ENCODE assay signal across 8 cellular contexts in genomic region chr22:36027579-36027959, GRCh38. TPM values are rescaled to one million over a fixed set of nuclear protein-coding genes. Genes with fewer than 3 reads are reported as not detected.
A peak's percentile ranks its signal among the peaks of the same experiment; 100 is the strongest.
DNase-seq lines count a peak whose midpoint lies in the region; ATAC-seq lines count a peak whose summit lies in the region.

No MANE protein-coding gene starts in this region.

- peaks cover 14% of the 10 kb centered on the region for H3K27me3 Mint-ChIP-seq in activated naive CD8-positive, alpha-beta T cell treated with anti-CD3 and anti-CD28 coated beads for 36 hours

- peak overlapping the region; percentile 94 for H3K4me2 ChIP-seq in BLaER1

- H3K4me3 Mint-ChIP-seq in activated naive CD8-positive, alpha-beta T cell treated with anti-CD3 and anti-CD28 coated beads for 36 hours: peak overlapping the region; percentile 70
- peak overlapping the region; percentile 72 for H3K4me3 Mint-ChIP-seq in stimulated activated effector memory CD8-positive, alpha-beta T cell treated with anti-CD3 and anti-CD28 coated beads, Interleukin-12 subunit alpha, Interleukin-12 subunit beta, amount 100 ng/mL, for 72 hours

- H3K27ac ChIP-seq in BLaER1 (no peak overlapping the region), HUES48 (ENCODE audit: low read depth, low read length) (peak overlapping the region; percentile 71)

- 0 out of 2 replicates have a peak, but pooled peaks cover 5% of the 10 kb centered on the region for H4K20me1 ChIP-seq in BLaER1

- peaks cover 33% of the 10 kb centered on the region for H3K4me1 ChIP-seq in BLaER1
- H3K4me1 ChIP-seq in HUES48 (ENCODE audit: control insufficient read depth, insufficient read depth, low read length): peaks cover 25% of the 10 kb centered on the region

- no peaks in the 10 kb centered on the region for H3K36me3 Mint-ChIP-seq in activated naive CD8-positive, alpha-beta T cell treated with anti-CD3 and anti-CD28 coated beads for 36 hours
- no peaks in the 10 kb centered on the region for H3K36me3 Mint-ChIP-seq in stimulated activated effector memory CD8-positive, alpha-beta T cell treated with anti-CD3 and anti-CD28 coated beads, Interleukin-12 subunit alpha, Interleukin-12 subunit beta, amount 100 ng/mL, for 72 hours

- H3K9ac ChIP-seq in BLaER1 (peak overlapping the region; percentile 72; the same call in 1 of the 2 replicates), HUES48 (ENCODE audit: low read depth, low read length) (peak overlapping the region; percentile 81)

- no peaks in the 10 kb centered on the region for H3K36me3 ChIP-seq in BLaER1
- no peaks in the 10 kb centered on the region for H3K36me3 ChIP-seq in HUES48 (ENCODE audit: control insufficient read depth, insufficient read depth, low read length)

- peak overlapping the region; percentile 22 for H3K27ac Mint-ChIP-seq in activated naive CD8-positive, alpha-beta T cell treated with anti-CD3 and anti-CD28 coated beads for 36 hours
- no peak overlapping the region for H3K27ac Mint-ChIP-seq in stimulated activated effector memory CD8-positive, alpha-beta T cell treated with anti-CD3 and anti-CD28 coated beads, Interleukin-12 subunit alpha, Interleukin-12 subunit beta, amount 100 ng/mL, for 72 hours

- H3K27me3 ChIP-seq in BLaER1 (peaks cover 24% of the 10 kb centered on the region), HUES48 (ENCODE audit: control insufficient read depth, insufficient read depth, low read length) (no peaks in the 10 kb centered on the region)

- H3K9me3 Mint-ChIP-seq in activated naive CD8-positive, alpha-beta T cell treated with anti-CD3 and anti-CD28 coated beads for 36 hours: no peaks in the 10 kb centered on the region
- H3K9me3 Mint-ChIP-seq in stimulated activated effector memory CD8-positive, alpha-beta T cell treated with anti-CD3 and anti-CD28 coated beads, Interleukin-12 subunit alpha, Interleukin-12 subunit beta, amount 100 ng/mL, for 72 hours: no peaks in the 10 kb centered on the region

- peak; percentile 4 for DNase-seq in activated naive CD8-positive, alpha-beta T cell treated with anti-CD3 and anti-CD28 coated beads for 36 hours
- DNase-seq in stimulated activated effector memory CD8-positive, alpha-beta T cell treated with anti-CD3 and anti-CD28 coated beads, Interleukin-12 subunit alpha, Interleukin-12 subunit beta, amount 100 ng/mL, for 72 hours (ENCODE audit: low spot score in 2 of 2): peak in 1 of 2 donors; percentile 51
- DNase-seq in T1000 (lab: John Stamatoyannopoulos, UW): no peak

- H3K4me3 ChIP-seq in BLaER1 (peak overlapping the region; percentile 76), HUES48 (ENCODE audit: low read depth, low read length) (peak overlapping the region; percentile 99), iPS-11a (ENCODE audit: low read depth, low read length) (peak overlapping the region; percentile 86)

- peak; percentile 33 for ATAC-seq in stimulated activated effector memory CD8-positive, alpha-beta T cell treated with anti-CD3 and anti-CD28 coated beads, Interleukin-12 subunit alpha, Interleukin-12 subunit beta, amount 100 ng/mL, for 72 hours
- ATAC-seq in GM21619 (IDR thresholded peaks at IDR 0.05; ENCODE audit: unreplicated experiment) (no peak), HG02938 (IDR thresholded peaks at IDR 0.05; ENCODE audit: unreplicated experiment) (no peak)

- H3K9me3 ChIP-seq in BLaER1 (no peaks in the 10 kb centered on the region), HUES48 (ENCODE audit: control insufficient read depth, insufficient read depth, low read length) (no peaks in the 10 kb centered on the region)

- peaks cover 24% of the 10 kb centered on the region for H3K4me1 Mint-ChIP-seq in activated naive CD8-positive, alpha-beta T cell treated with anti-CD3 and anti-CD28 coated beads for 36 hours
- H3K4me1 Mint-ChIP-seq in stimulated activated effector memory CD8-positive, alpha-beta T cell treated with anti-CD3 and anti-CD28 coated beads, Interleukin-12 subunit alpha, Interleukin-12 subunit beta, amount 100 ng/mL, for 72 hours: peaks cover 23% of the 10 kb centered on the region

RNA-seq across cellular contexts. Expression of gene RBFOX2, which starts 1.1 kb away (rescaled TPM):
- total RNA-seq in activated naive CD8-positive, alpha-beta T cell treated with anti-CD3 and anti-CD28 coated beads for 36 hours: 1 to 10 TPM; 3.7 to 4.7 TPM
